Comparison of ENCODE assay signal across 1 cellular context in the genomic region with DNA sequence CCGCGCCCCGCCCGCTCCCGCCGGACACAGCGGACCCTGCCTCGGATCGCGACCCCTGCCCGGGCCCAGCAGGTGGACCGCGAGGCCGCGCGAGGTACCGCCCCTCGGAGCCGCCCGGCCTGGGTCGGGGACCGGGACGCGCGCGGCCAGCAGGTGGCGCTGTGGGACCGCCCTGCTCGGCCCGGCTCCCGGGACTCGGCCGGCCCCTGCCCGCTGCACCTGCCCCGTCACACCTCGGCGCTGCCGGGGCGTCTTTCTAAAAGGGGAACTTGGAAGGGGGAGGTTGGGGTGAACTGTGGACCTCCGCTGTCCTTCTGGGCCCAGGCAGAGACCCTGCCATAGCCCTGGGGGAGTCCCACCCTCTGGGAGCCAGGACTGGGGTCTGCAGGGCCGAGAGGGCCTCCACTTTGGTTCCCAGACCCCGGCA.
TF ChIP-seq lines count a peak whose summit lies in the region.

No MANE protein-coding gene starts in this region.

TF ChIP-seq in neural cell, 6 proteins besides CTCF, POLR2A, EP300 and RAD21 (continued from another document):
- TF ChIP-seq, protein P1, sequence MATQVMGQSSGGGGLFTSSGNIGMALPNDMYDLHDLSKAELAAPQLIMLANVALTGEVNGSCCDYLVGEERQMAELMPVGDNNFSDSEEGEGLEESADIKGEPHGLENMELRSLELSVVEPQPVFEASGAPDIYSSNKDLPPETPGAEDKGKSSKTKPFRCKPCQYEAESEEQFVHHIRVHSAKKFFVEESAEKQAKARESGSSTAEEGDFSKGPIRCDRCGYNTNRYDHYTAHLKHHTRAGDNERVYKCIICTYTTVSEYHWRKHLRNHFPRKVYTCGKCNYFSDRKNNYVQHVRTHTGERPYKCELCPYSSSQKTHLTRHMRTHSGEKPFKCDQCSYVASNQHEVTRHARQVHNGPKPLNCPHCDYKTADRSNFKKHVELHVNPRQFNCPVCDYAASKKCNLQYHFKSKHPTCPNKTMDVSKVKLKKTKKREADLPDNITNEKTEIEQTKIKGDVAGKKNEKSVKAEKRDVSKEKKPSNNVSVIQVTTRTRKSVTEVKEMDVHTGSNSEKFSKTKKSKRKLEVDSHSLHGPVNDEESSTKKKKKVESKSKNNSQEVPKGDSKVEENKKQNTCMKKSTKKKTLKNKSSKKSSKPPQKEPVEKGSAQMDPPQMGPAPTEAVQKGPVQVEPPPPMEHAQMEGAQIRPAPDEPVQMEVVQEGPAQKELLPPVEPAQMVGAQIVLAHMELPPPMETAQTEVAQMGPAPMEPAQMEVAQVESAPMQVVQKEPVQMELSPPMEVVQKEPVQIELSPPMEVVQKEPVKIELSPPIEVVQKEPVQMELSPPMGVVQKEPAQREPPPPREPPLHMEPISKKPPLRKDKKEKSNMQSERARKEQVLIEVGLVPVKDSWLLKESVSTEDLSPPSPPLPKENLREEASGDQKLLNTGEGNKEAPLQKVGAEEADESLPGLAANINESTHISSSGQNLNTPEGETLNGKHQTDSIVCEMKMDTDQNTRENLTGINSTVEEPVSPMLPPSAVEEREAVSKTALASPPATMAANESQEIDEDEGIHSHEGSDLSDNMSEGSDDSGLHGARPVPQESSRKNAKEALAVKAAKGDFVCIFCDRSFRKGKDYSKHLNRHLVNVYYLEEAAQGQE (IDR thresholded peaks at IDR 0.05; ENCODE audit: borderline replicate concordance): no peak
- no peak for TF ChIP-seq POLR2AphosphoS5 (IDR thresholded peaks at IDR 0.05)
